ENCODE assay signal across 8 cellular contexts in the genomic region with DNA sequence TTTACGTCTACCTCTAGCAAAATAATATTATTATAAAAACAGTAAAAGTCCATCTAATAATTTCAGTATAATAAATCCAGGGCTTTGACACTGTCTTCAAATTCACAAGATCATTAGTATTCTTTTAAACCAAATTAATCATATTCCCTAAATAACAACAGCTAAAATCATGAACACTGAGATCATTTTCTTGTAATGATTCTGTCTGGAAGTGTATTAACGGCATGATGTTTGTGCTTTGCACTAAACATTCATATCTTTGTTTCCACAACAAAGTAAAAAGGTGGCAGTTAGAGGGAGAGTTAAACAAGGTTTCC. TPM values are rescaled to one million over a fixed set of nuclear protein-coding genes. Genes with fewer than 3 reads are reported as not detected.
DNase-seq lines count a peak whose midpoint lies in the region; ATAC-seq and TF ChIP-seq lines count a peak whose summit lies in the region.

No MANE protein-coding gene starts in this region.

- no peaks in the 10 kb centered on the region for H3K9me3 Mint-ChIP-seq in activated CD4-positive, alpha-beta T cell treated with anti-CD3 and anti-CD28 coated beads, Interleukin-2, amount 10 ng/mL, durations not matched to agents 7 days and 5 days

- H3K36me3 ChIP-seq in liver (ENCODE audit: control insufficient read depth in 4 of 4, insufficient read depth in 3 of 4, low read depth in 1 of 4, low read length in 3 of 4) (no peaks in the 10 kb centered on the region), testis (ENCODE audit: low read depth, missing control alignments) (no peaks in the 10 kb centered on the region)

- no peak for TF ChIP-seq CTCF in astrocyte of the cerebellum (IDR thresholded peaks at IDR 0.05; ENCODE audit: low read depth, low read length, missing control alignments)
- TF ChIP-seq CTCF in liver (IDR thresholded peaks at IDR 0.05; ENCODE audit: low read depth, low read length, missing input control), result no peak
- no peak for TF ChIP-seq CTCF in testis (IDR thresholded peaks at IDR 0.05)

- no peak for TF ChIP-seq POLR2A in testis (IDR thresholded peaks at IDR 0.05)

- peaks cover 0 to 6% (median 3%) of the 10 kb centered on the region in 4 donors for H3K4me1 ChIP-seq in liver (ENCODE audit: control insufficient read depth in 4 of 4, insufficient read depth in 4 of 4, low read length in 3 of 4)
- no peaks in the 10 kb centered on the region for H3K4me1 ChIP-seq in testis

- peaks cover 42% of the 10 kb centered on the region for H3K4me1 Mint-ChIP-seq in activated CD4-positive, alpha-beta T cell treated with anti-CD3 and anti-CD28 coated beads, Interleukin-2, amount 10 ng/mL, durations not matched to agents 7 days and 5 days

- peak overlapping the region; percentile 89 for H3K4me3 Mint-ChIP-seq in activated CD4-positive, alpha-beta T cell treated with anti-CD3 and anti-CD28 coated beads, Interleukin-2, amount 10 ng/mL, durations not matched to agents 7 days and 5 days

- CTCF ChIA-PET in activated CD4-positive, alpha-beta T cell treated with anti-CD3 and anti-CD28 coated beads, Interleukin-2, amount 10 ng/mL, durations not matched to agents 7 days and 5 days (lab: Charles Lee), result interaction anchor here (2.4 kb wide), 1 partner anchor 9 kb away, joined by 14 read pairs; no protein-coding TSS in a partner anchor

- WGBS in liver, result 48% methylated on average over 2 of the region's 2 CpGs
- 36 to 39% methylated on average over 2 of the region's 2 CpGs for WGBS in testis, 2 donors

- H3K9ac ChIP-seq in liver (ENCODE audit: low read depth in 1 of 2, low read length in 2 of 2), result peak overlapping the region; percentile 93 to 97

- in situ Hi-C loops in astrocyte of the cerebellum (cut with HindIII; ENCODE audit: low sequenced_read_pairs), result no loop called here

- intact Hi-C loops in testis (cut with DNase I; ENCODE audit: low total_unique reads), result no loop called here

- H3K27me3 Mint-ChIP-seq in activated CD4-positive, alpha-beta T cell treated with anti-CD3 and anti-CD28 coated beads, Interleukin-2, amount 10 ng/mL, durations not matched to agents 7 days and 5 days, result no peaks in the 10 kb centered on the region

- H3K27ac Mint-ChIP-seq in activated CD4-positive, alpha-beta T cell treated with anti-CD3 and anti-CD28 coated beads, Interleukin-2, amount 10 ng/mL, durations not matched to agents 7 days and 5 days, result peak overlapping the region; percentile 98

- no peaks in the 10 kb centered on the region for H3K9me3 ChIP-seq in liver (ENCODE audit: control insufficient read depth in 4 of 4, low read length in 3 of 4)
- H3K9me3 ChIP-seq in testis, result no peaks in the 10 kb centered on the region

- H3K27me3 ChIP-seq in liver (ENCODE audit: control insufficient read depth in 4 of 4, insufficient read depth in 4 of 4, low read length in 3 of 4) (no peaks in the 10 kb centered on the region), testis (no peaks in the 10 kb centered on the region)

- no peak for DNase-seq in activated CD4-positive, alpha-beta T cell treated with anti-CD3 and anti-CD28 coated beads, Interleukin-2, amount 10 ng/mL, durations not matched to agents 7 days and 5 days
- no peak for DNase-seq in activated CD4-positive, alpha-beta T cell treated with anti-CD3 and anti-CD28 coated beads, Interleukin-2, amount 50 U/mL, for 1 hour
- DNase-seq in astrocyte of the cerebellum (ENCODE audit: low read depth) (no peak), testis (no peak), HUDEP-2 (lab: John Stamatoyannopoulos, UW; ENCODE audit: unreplicated experiment in 76 of 76) (no peak)

- TF ChIP-seq RAD21 in liver (IDR thresholded peaks at IDR 0.05), result no peak

- H3K4me3 ChIP-seq in astrocyte of the cerebellum (ENCODE audit: low read depth, low read length) (peak overlapping the region; percentile 49), liver (ENCODE audit: low read depth in 1 of 3, low read length in 3 of 3) (peak overlapping the region; percentile 56 to 73 (median 68)), testis (peak overlapping the region; percentile 67 to 72)

- H3K36me3 Mint-ChIP-seq in activated CD4-positive, alpha-beta T cell treated with anti-CD3 and anti-CD28 coated beads, Interleukin-2, amount 10 ng/mL, durations not matched to agents 7 days and 5 days (ENCODE audit: low read depth), result peaks cover 26% of the 10 kb centered on the region

- peak overlapping the region; percentile 97 to 99 for H3K27ac ChIP-seq in liver (ENCODE audit: low read depth in 1 of 2, low read length in 2 of 2)
- H3K27ac ChIP-seq in testis, result peak overlapping the region; percentile 83 to 95

- POLR2A ChIA-PET in activated CD4-positive, alpha-beta T cell treated with anti-CD3 and anti-CD28 coated beads, Interleukin-2, amount 10 ng/mL, durations not matched to agents 7 days and 5 days (lab: Charles Lee), result interaction anchor here (0.7 to 1.1 kb wide), 3 partner anchors 13 to 143 kb away, joined by 3 to 4 read pairs (median 3); no protein-coding TSS in a partner anchor

- ATAC-seq in esophagus mucosa (no peak), HG03342 (IDR thresholded peaks at IDR 0.05; ENCODE audit: unreplicated experiment) (no peak)

TF ChIP-seq in liver, 16 proteins besides CTCF, POLR2A, EP300 and RAD21:
- TF ChIP-seq, protein P1, sequence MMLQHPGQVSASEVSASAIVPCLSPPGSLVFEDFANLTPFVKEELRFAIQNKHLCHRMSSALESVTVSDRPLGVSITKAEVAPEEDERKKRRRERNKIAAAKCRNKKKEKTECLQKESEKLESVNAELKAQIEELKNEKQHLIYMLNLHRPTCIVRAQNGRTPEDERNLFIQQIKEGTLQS (IDR thresholded peaks at IDR 0.05), result no peak
- TF ChIP-seq YY1 (IDR thresholded peaks at IDR 0.05), result peak; percentile 2
- TF ChIP-seq HNF4A (conservative IDR thresholded peaks at IDR 0.05), result no peak
- TF ChIP-seq RXRA (IDR thresholded peaks at IDR 0.05), result no peak

RNA-seq across cellular contexts. Expression of a gene that starts 18.8 kb away (rescaled TPM):
- 10 to 100 TPM; 30.2 to 35.4 TPM for total RNA-seq in activated CD4-positive, alpha-beta T cell treated with anti-CD3 and anti-CD28 coated beads, Interleukin-2, amount 10 ng/mL, durations not matched to agents 7 days and 5 days
- total RNA-seq in liver (1 to 10 TPM; 1.7 to 6.6 TPM), testis (10 to 100 TPM; 10.7 to 10.8 TPM), esophagus mucosa (12.2 TPM)
- polyA plus RNA-seq in liver (1 to 10 TPM in 1 of 2 donors, under 1 TPM in 1; 0.82 to 1.0 TPM), testis (ENCODE audit: insufficient read depth, low read depth, low replicate concordance) (4.7 TPM)
